ENCODE assay signal across 8 cellular contexts in genomic region chr13:42969558-42970172, GRCh38.
DNase-seq lines count a peak whose midpoint lies in the region; ATAC-seq, FAIRE-seq and TF ChIP-seq lines count a peak whose summit lies in the region.

No MANE protein-coding gene starts in this region.

- no peak overlapping the region for H3K4me3 ChIP-seq in AG10803 (ENCODE audit: low read length)

- DNase-seq in AG10803 (ENCODE audit: low read depth): peak; percentile 63
- peak; percentile 34 for DNase-seq in GM19239 (ENCODE audit: insufficient read length, low spot score)
- peak; percentile 18 to 34 for DNase-seq in NCI-H187 (lab: John Stamatoyannopoulos, UW)
- DNase-seq in activated CD4-positive, alpha-beta T cell treated with anti-CD3 and anti-CD28 coated beads for 1 hour: peak; percentile 63
- DNase-seq in cerebellar cortex (ENCODE audit: low spot score): peak; percentile 58
- DNase-seq in kidney tubule cell (ENCODE audit: low spot score): peak; percentile 67
- DNase-seq in stimulated activated CD4-positive, alpha-beta T cell treated with anti-CD3 and anti-CD28 coated beads, Interleukin-2, amount 100 ng/mL, for 48 hours: peak; percentile 86 to 89

- no peak for ATAC-seq in GM18907 (IDR thresholded peaks at IDR 0.05; ENCODE audit: unreplicated experiment)

- TF ChIP-seq CTCF in AG10803 (conservative IDR thresholded peaks at IDR 0.05; ENCODE audit: low read length): peak; percentile 80

- peak; percentile 96 for FAIRE-seq in GM19239 (lab: Jason Lieb, UNC)

Comparison
In these comparisons a context has a peak if more than half of its experiments do, and no peak if none do; other contexts are left out.
1. DNase-seq: peak in every context shown above with its lines; median percentile 88 in stimulated activated CD4-positive, alpha-beta T cell treated with anti-CD3 and anti-CD28 coated beads, Interleukin-2, amount 100 ng/mL, for 48 hours; 67 in kidney tubule cell; 63 in AG10803; 63 in activated CD4-positive, alpha-beta T cell treated with anti-CD3 and anti-CD28 coated beads for 1 hour; 58 in cerebellar cortex; 34 in GM19239; 26 in NCI-H187.